Comparison of ENCODE assay signal across 10 cellular contexts in genomic region chr17:75124819-75125162, GRCh38. TPM values are rescaled to one million over a fixed set of nuclear protein-coding genes. Genes with fewer than 3 reads are reported as not detected.
A peak's percentile ranks its signal among the peaks of the same experiment; 100 is the strongest.
DNase-seq lines count a peak whose midpoint lies in the region; ATAC-seq and TF ChIP-seq lines count a peak whose summit lies in the region.
"Had no signal": no experiment of that assay in that cellular context is flagged by ENCODE, and none has a peak within 500 bp of the region (broad histone marks: within the 10 kb centered on the region; RNA-seq: fewer than 3 reads in every experiment).

No MANE protein-coding gene starts in this region.

- no peaks in the 10 kb centered on the region for H3K27me3 Mint-ChIP-seq in activated naive CD4-positive, alpha-beta T cell treated with anti-CD3 and anti-CD28 coated beads, Interleukin-2, amount 10 ng/mL, durations not matched to agents 7 days and 5 days
- no peaks in the 10 kb centered on the region for H3K27me3 Mint-ChIP-seq in activated CD8-positive, alpha-beta T cell treated with anti-CD3 and anti-CD28 coated beads for 36 hours

- CTCF ChIA-PET in activated naive CD4-positive, alpha-beta T cell treated with anti-CD3 and anti-CD28 coated beads, Interleukin-2, amount 10 ng/mL, durations not matched to agents 7 days and 5 days (lab: Charles Lee) = interaction anchor here (0.8 to 12.7 kb wide), 5 partner anchors 11 to 163 kb away, joined by 3 to 164 read pairs (median 4); no protein-coding TSS in a partner anchor
- CTCF ChIA-PET in activated CD8-positive, alpha-beta T cell treated with anti-CD3 and anti-CD28 coated beads for 36 hours (lab: Charles Lee) = interaction anchor here (1.1 to 5.9 kb wide), 5 partner anchors 10 to 163 kb away, joined by 3 to 56 read pairs (median 4); no protein-coding TSS in a partner anchor

- TF ChIP-seq CTCF in activated CD8-positive, alpha-beta T cell treated with anti-CD3 and anti-CD28 coated beads for 36 hours (IDR thresholded peaks at IDR 0.05) = no peak
- no peak for TF ChIP-seq CTCF in left lung (IDR thresholded peaks at IDR 0.05)

- H3K9me3 ChIP-seq in left lung (no peaks in the 10 kb centered on the region), thymus (ENCODE audit: control insufficient read depth) (no peaks in the 10 kb centered on the region)

- H3K27me3 ChIP-seq in left lung = no peaks in the 10 kb centered on the region
- H3K27me3 ChIP-seq in thymus (ENCODE audit: control insufficient read depth, insufficient read depth) = no peaks in the 10 kb centered on the region

- H3K4me3 Mint-ChIP-seq in activated naive CD4-positive, alpha-beta T cell treated with anti-CD3 and anti-CD28 coated beads, Interleukin-2, amount 10 ng/mL, durations not matched to agents 7 days and 5 days = peak overlapping the region; percentile 15
- no peak overlapping the region for H3K4me3 Mint-ChIP-seq in activated CD8-positive, alpha-beta T cell treated with anti-CD3 and anti-CD28 coated beads for 36 hours

- peaks cover 48% of the 10 kb centered on the region for H3K4me1 Mint-ChIP-seq in activated naive CD4-positive, alpha-beta T cell treated with anti-CD3 and anti-CD28 coated beads, Interleukin-2, amount 10 ng/mL, durations not matched to agents 7 days and 5 days
- peaks cover 28% of the 10 kb centered on the region for H3K4me1 Mint-ChIP-seq in activated CD8-positive, alpha-beta T cell treated with anti-CD3 and anti-CD28 coated beads for 36 hours (ENCODE audit: low read depth)

- no peak for DNase-seq in activated naive CD4-positive, alpha-beta T cell treated with anti-CD3 and anti-CD28 coated beads, Interleukin-2, amount 10 ng/mL, durations not matched to agents 7 days and 5 days
- DNase-seq in activated naive CD4-positive, alpha-beta T cell treated with anti-CD3 and anti-CD28 coated beads, Interleukin-2, amount 50 U/mL, for 16 hours = no peak
- DNase-seq in activated CD8-positive, alpha-beta T cell treated with anti-CD3 and anti-CD28 coated beads for 36 hours = no peak
- DNase-seq in left lung = no peak
- DNase-seq in caudate nucleus (lab: John Stamatoyannopoulos, UW) = no peak
- DNase-seq: NCI-H524 had no signal

- ATAC-seq in activated CD8-positive, alpha-beta T cell treated with anti-CD3 and anti-CD28 coated beads for 36 hours = no peak
- ATAC-seq in left lung = peak; percentile 3
- ATAC-seq in GM18520 (IDR thresholded peaks at IDR 0.05; ENCODE audit: unreplicated experiment) = no peak
- ATAC-seq in GM18502 (IDR thresholded peaks at IDR 0.05; ENCODE audit: poor library complexity, unreplicated experiment) = no peak

- H3K36me3 Mint-ChIP-seq in activated naive CD4-positive, alpha-beta T cell treated with anti-CD3 and anti-CD28 coated beads, Interleukin-2, amount 10 ng/mL, durations not matched to agents 7 days and 5 days = peaks cover 31% of the 10 kb centered on the region
- H3K36me3 Mint-ChIP-seq in activated CD8-positive, alpha-beta T cell treated with anti-CD3 and anti-CD28 coated beads for 36 hours (ENCODE audit: low read depth) = peaks cover 7% of the 10 kb centered on the region

- H3K27ac ChIP-seq in left lung (peak overlapping the region; percentile 77 to 79), thymus (ENCODE audit: low read depth) (peak overlapping the region; percentile 2), caudate nucleus (ENCODE audit: low read depth, low read length) (no peak overlapping the region)
- H3K27ac ChIP-seq: C4-2B had no signal

- H3K4me3 ChIP-seq in left lung (no peak overlapping the region), thymus (ENCODE audit: low read length) (no peak overlapping the region)

- intact Hi-C loops in activated CD8-positive, alpha-beta T cell treated with anti-CD3 and anti-CD28 coated beads for 36 hours (cut with micrococcal nuclease) = no loop called here
- intact Hi-C loops in left lung (cut with DNase I) = no loop called here

- POLR2A ChIA-PET in activated CD8-positive, alpha-beta T cell treated with anti-CD3 and anti-CD28 coated beads for 36 hours (lab: Charles Lee) = interaction anchor here (0.6 to 4.1 kb wide), 5 partner anchors 10 to 72 kb away, joined by 3 to 23 read pairs (median 3); partner anchors contain the start of genes ARMC7 and JPT1

- no peaks in the 10 kb centered on the region for H3K9me3 Mint-ChIP-seq in activated naive CD4-positive, alpha-beta T cell treated with anti-CD3 and anti-CD28 coated beads, Interleukin-2, amount 10 ng/mL, durations not matched to agents 7 days and 5 days
- no peaks in the 10 kb centered on the region for H3K9me3 Mint-ChIP-seq in activated CD8-positive, alpha-beta T cell treated with anti-CD3 and anti-CD28 coated beads for 36 hours

- WGBS in thymus = 92% methylated on average over 4 of the region's 4 CpGs

- H3K36me3 ChIP-seq in left lung (peaks cover 0 to 29% of the 10 kb centered on the region in 2 donors), thymus (ENCODE audit: control insufficient read depth, insufficient read depth) (peaks cover 10% of the 10 kb centered on the region)

- peak overlapping the region; percentile 76 for H3K27ac Mint-ChIP-seq in activated naive CD4-positive, alpha-beta T cell treated with anti-CD3 and anti-CD28 coated beads, Interleukin-2, amount 10 ng/mL, durations not matched to agents 7 days and 5 days
- H3K27ac Mint-ChIP-seq in activated CD8-positive, alpha-beta T cell treated with anti-CD3 and anti-CD28 coated beads for 36 hours = peak overlapping the region; percentile 73

- peaks cover 3 to 39% of the 10 kb centered on the region in 2 donors for H3K4me1 ChIP-seq in left lung
- H3K4me1 ChIP-seq in thymus (ENCODE audit: control insufficient read depth, insufficient read depth, low read length) = peaks cover 12% of the 10 kb centered on the region

RNA-seq across cellular contexts. Expression of gene NT5C, which starts 6.8 kb away (rescaled TPM):
- 10 to 100 TPM; 66.1 to 68.1 TPM for total RNA-seq in activated CD8-positive, alpha-beta T cell treated with anti-CD3 and anti-CD28 coated beads for 36 hours
- total RNA-seq in left lung = 10 to 100 TPM; 26.0 to 39.9 TPM
- polyA plus RNA-seq in thymus = 103 TPM

RNA-seq across cellular contexts. Expression of gene ARMC7, which starts 15.0 kb away (rescaled TPM):
- total RNA-seq in activated CD8-positive, alpha-beta T cell treated with anti-CD3 and anti-CD28 coated beads for 36 hours = 1 to 10 TPM; 5.4 TPM
- 10 to 100 TPM; 18.3 to 19.3 TPM for total RNA-seq in left lung
- polyA plus RNA-seq in thymus = 10.0 TPM

RNA-seq across cellular contexts. Expression of gene JPT1, which starts 29.5 kb away (rescaled TPM):
- total RNA-seq in activated CD8-positive, alpha-beta T cell treated with anti-CD3 and anti-CD28 coated beads for 36 hours = 100 to 1,000 TPM; 203 to 208 TPM
- total RNA-seq in left lung = 10 to 100 TPM; 65.0 to 97.8 TPM
- polyA plus RNA-seq in thymus = 130 TPM

RNA-seq across cellular contexts. Expression of gene SLC16A5, which starts 37.0 kb away (rescaled TPM):
- total RNA-seq in activated CD8-positive, alpha-beta T cell treated with anti-CD3 and anti-CD28 coated beads for 36 hours = 1 to 10 TPM; 2.0 to 2.8 TPM
- 10 to 100 TPM; 36.8 to 45.1 TPM for total RNA-seq in left lung
- 5.0 TPM for polyA plus RNA-seq in thymus

RNA-seq across cellular contexts. Expression of gene SUMO2, which starts 58.0 kb away (rescaled TPM):
- 100 to 1,000 TPM; 506 to 525 TPM for total RNA-seq in activated CD8-positive, alpha-beta T cell treated with anti-CD3 and anti-CD28 coated beads for 36 hours
- total RNA-seq in left lung = 100 to 1,000 TPM; 321 to 344 TPM
- polyA plus RNA-seq in thymus = 135 TPM
